2 cellular contexts compared by ENCODE assay signal in genomic region chr16:69754143-69754468, GRCh38.
TF ChIP-seq lines count a peak whose summit lies in the region.

No MANE protein-coding gene starts in this region.

TF ChIP-seq in SK-N-SH, 30 proteins besides CTCF, POLR2A, EP300 and RAD21 (continued from another document):
- no peak for TF ChIP-seq ZBTB33 (IDR thresholded peaks at IDR 0.05; ENCODE audit: borderline replicate concordance, low read depth)
- TF ChIP-seq NFIC (IDR thresholded peaks at IDR 0.05; ENCODE audit: borderline replicate concordance) = no peak
- no peak for TF ChIP-seq TAF1 (IDR thresholded peaks at IDR 0.05; ENCODE audit: borderline replicate concordance, low read depth, low read length)
- TF ChIP-seq, protein P1, sequence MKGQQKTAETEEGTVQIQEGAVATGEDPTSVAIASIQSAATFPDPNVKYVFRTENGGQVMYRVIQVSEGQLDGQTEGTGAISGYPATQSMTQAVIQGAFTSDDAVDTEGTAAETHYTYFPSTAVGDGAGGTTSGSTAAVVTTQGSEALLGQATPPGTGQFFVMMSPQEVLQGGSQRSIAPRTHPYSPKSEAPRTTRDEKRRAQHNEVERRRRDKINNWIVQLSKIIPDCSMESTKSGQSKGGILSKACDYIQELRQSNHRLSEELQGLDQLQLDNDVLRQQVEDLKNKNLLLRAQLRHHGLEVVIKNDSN (IDR thresholded peaks at IDR 0.05; ENCODE audit: borderline replicate concordance, low read depth) = no peak
- no peak for TF ChIP-seq SMC3 (IDR thresholded peaks at IDR 0.05; ENCODE audit: low read depth, low read length)
- TF ChIP-seq YY1 (IDR thresholded peaks at IDR 0.05; ENCODE audit: low read depth) = no peak
- no peak for TF ChIP-seq TCF12 (IDR thresholded peaks at IDR 0.05)
- no peak for TF ChIP-seq JUND (IDR thresholded peaks at IDR 0.05)
- TF ChIP-seq NRF1 (IDR thresholded peaks at IDR 0.05; ENCODE audit: low read depth, low read length) = no peak
- no peak for TF ChIP-seq GATA2 (CRISPR knock-in tag; IDR thresholded peaks at IDR 0.05)
- TF ChIP-seq IRF3 (IDR thresholded peaks at IDR 0.05; ENCODE audit: low read depth, low read length) = no peak
- no peak for TF ChIP-seq RFX5 (IDR thresholded peaks at IDR 0.05; ENCODE audit: low read length)
- TF ChIP-seq CHD2 (IDR thresholded peaks at IDR 0.05; ENCODE audit: low read length, partially characterized antibody) = no peak
- no peak for TF ChIP-seq REST (IDR thresholded peaks at IDR 0.05; ENCODE audit: low read depth, low read length)

TF ChIP-seq in SK-N-SH treated with all-trans-retinoic acid at 6 μM for 48 hours, 23 proteins besides CTCF, POLR2A, EP300 and RAD21 (continued from another document):
- TF ChIP-seq POU6F1 (CRISPR knock-in tag; IDR thresholded peaks at IDR 0.05; ENCODE audit: borderline replicate concordance, low read depth) (no peak), GLIS3 (CRISPR knock-in tag; IDR thresholded peaks at IDR 0.05) (no peak), PATZ1 (CRISPR knock-in tag; IDR thresholded peaks at IDR 0.05; ENCODE audit: borderline replicate concordance) (no peak), RARB (CRISPR knock-in tag; IDR thresholded peaks at IDR 0.05) (no peak), CSRNP3 (CRISPR knock-in tag; IDR thresholded peaks at IDR 0.05) (no peak), PPARA (CRISPR knock-in tag; IDR thresholded peaks at IDR 0.05; ENCODE audit: borderline replicate concordance) (no peak), BACH2 (CRISPR knock-in tag; IDR thresholded peaks at IDR 0.05; ENCODE audit: borderline replicate concordance) (no peak), ZC3H10 (CRISPR knock-in tag; IDR thresholded peaks at IDR 0.05) (no peak), OSR1 (CRISPR knock-in tag; IDR thresholded peaks at IDR 0.05) (no peak), ZNF70 (CRISPR knock-in tag; IDR thresholded peaks at IDR 0.05) (no peak), ZNF8 (CRISPR knock-in tag; IDR thresholded peaks at IDR 0.05) (no peak), CSDC2 (CRISPR knock-in tag; IDR thresholded peaks at IDR 0.05) (no peak), ZFP30 (CRISPR knock-in tag; IDR thresholded peaks at IDR 0.05) (no peak), SNAI2 (CRISPR knock-in tag; IDR thresholded peaks at IDR 0.05) (no peak), ESRRG (CRISPR knock-in tag; IDR thresholded peaks at IDR 0.05) (no peak), ARNTL (CRISPR knock-in tag; IDR thresholded peaks at IDR 0.05; ENCODE audit: borderline replicate concordance, low read depth) (no peak)
